ENCODE assay signal across 8 cellular contexts in genomic region chr6:31068738-31069340, GRCh38. TPM values are rescaled to one million over a fixed set of nuclear protein-coding genes. Genes with fewer than 3 reads are reported as not detected.
DNase-seq lines count a peak whose midpoint lies in the region; ATAC-seq lines count a peak whose summit lies in the region.

No MANE protein-coding gene starts in this region.

- H3K27me3 ChIP-seq in GM23248 (replicated peaks; ENCODE audit: insufficient read depth) = no peaks in the 10 kb centered on the region

- no peaks in the 10 kb centered on the region for H3K9me3 ChIP-seq in GM23248 (ENCODE audit: low read depth)

- H3K4me2 ChIP-seq in GM23248 (ENCODE audit: unreplicated experiment) = no peak overlapping the region

- WGBS in GM23248 (ENCODE audit: low coverage in 1 of 2, low lambda C conversion rate in 2 of 2, missing lambda C conversion rate in 2 of 2), 2 experiments = 37 to 43% methylated on average over 13 of the region's 13 CpGs

- no peaks in the 10 kb centered on the region for H3K9me2 ChIP-seq in GM23248 (ENCODE audit: insufficient read depth)

- H3K4me1 ChIP-seq in GM23248 (ENCODE audit: insufficient read depth) = peaks cover 3% of the 10 kb centered on the region; the same call in 1 of the 2 replicates

- no peaks in the 10 kb centered on the region for H3F3A ChIP-seq in GM23248 (ENCODE audit: insufficient read depth)

- H3K4me3 ChIP-seq in GM23248 = no peak overlapping the region

- H3K9ac ChIP-seq in GM23248 = no peak overlapping the region

- in situ Hi-C loops in GM23248 (cut with MboI) = no loop called here

- no peak overlapping the region for H2AFZ ChIP-seq in GM23248

- ATAC-seq in left colon = peak; percentile 96
- ATAC-seq in GM19328 (IDR thresholded peaks at IDR 0.05; ENCODE audit: unreplicated experiment) = no peak

- no peaks in the 10 kb centered on the region for H3K36me3 ChIP-seq in GM23248 (ENCODE audit: low read depth)

- intact Hi-C loops in left colon (cut with DNase I, micrococcal nuclease) = loop anchor here in 1 of 2 donors (10.0 kb wide), 1 partner anchor 124 kb away; the partner anchor contains the start of gene MUCL3

- no peaks in the 10 kb centered on the region for H4K20me1 ChIP-seq in GM23248 (ENCODE audit: insufficient read depth)

- DNase-seq in Ammon's horn (ENCODE audit: low spot score) (peak; percentile 95), GM23248 (peak; percentile 82), NCI-H446 (lab: John Stamatoyannopoulos, UW) (peak; percentile 69 to 82), cerebellar cortex (ENCODE audit: low spot score) (peak; percentile 71), left colon (peak; percentile 61 to 84)
- DNase-seq in activated CD4-positive, alpha-beta T cell treated with anti-CD3 and anti-CD28 coated beads for 1 hour = peak; percentile 38
- peak; percentile 52 to 57 for DNase-seq in stimulated activated CD4-positive, alpha-beta T cell treated with anti-CD3 and anti-CD28 coated beads, Interleukin-4, amount 100 ng/mL, for 4 hours

- H3K27ac ChIP-seq in GM23248 = no peak overlapping the region

- H3K79me2 ChIP-seq in GM23248 (ENCODE audit: insufficient read depth) = no peaks in the 10 kb centered on the region

RNA-seq across cellular contexts. Expression of gene C6orf15, which starts 43.5 kb away (rescaled TPM):
- total RNA-seq in GM23248 (2014; rRNA removed; shearing (Covaris generic)) = not detected in 2 replicates
- polyA plus RNA-seq in GM23248 (2016; fragmentation: Nextera tagmentation; extraction: Ambion mirVana) = not detected in 2 replicates
- total RNA-seq in left colon = not detected

RNA-seq across cellular contexts. Expression of gene PSORS1C1, which starts 45.8 kb away (rescaled TPM):
- 0.22 and 0.25 TPM in 2 replicates for total RNA-seq in GM23248 (2014; rRNA removed; shearing (Covaris generic))
- 2.0 and 2.6 TPM in 2 replicates for polyA plus RNA-seq in GM23248 (2016; fragmentation: Nextera tagmentation; extraction: Ambion mirVana)
- total RNA-seq in left colon = 1 to 10 TPM; 4.9 to 6.7 TPM

RNA-seq across cellular contexts. Expression of gene CDSN, which starts 51.4 kb away (rescaled TPM):
- not detected in 2 replicates for total RNA-seq in GM23248 (2014; rRNA removed; shearing (Covaris generic))
- polyA plus RNA-seq in GM23248 (2016; fragmentation: Nextera tagmentation; extraction: Ambion mirVana) = not detected in 2 replicates
- total RNA-seq in left colon = not detected

RNA-seq across cellular contexts. Expression of gene MUC22, which starts 58.6 kb away (rescaled TPM):
- not detected in 2 replicates for total RNA-seq in GM23248 (2014; rRNA removed; shearing (Covaris generic))
- not detected in 2 replicates for polyA plus RNA-seq in GM23248 (2016; fragmentation: Nextera tagmentation; extraction: Ambion mirVana)
- total RNA-seq in left colon = not detected

Comparison
In these comparisons a context has a peak if more than half of its experiments do, and no peak if none do; other contexts are left out.
1. DNase-seq: peak in every context shown above with its lines; median percentile 95 in Ammon's horn; 82 in GM23248; 76 in NCI-H446; 72 in left colon; 71 in cerebellar cortex; 54 in stimulated activated CD4-positive, alpha-beta T cell treated with anti-CD3 and anti-CD28 coated beads, Interleukin-4, amount 100 ng/mL, for 4 hours; 38 in activated CD4-positive, alpha-beta T cell treated with anti-CD3 and anti-CD28 coated beads for 1 hour.